ENCODE assay signal across 8 cellular contexts in the genomic region with DNA sequence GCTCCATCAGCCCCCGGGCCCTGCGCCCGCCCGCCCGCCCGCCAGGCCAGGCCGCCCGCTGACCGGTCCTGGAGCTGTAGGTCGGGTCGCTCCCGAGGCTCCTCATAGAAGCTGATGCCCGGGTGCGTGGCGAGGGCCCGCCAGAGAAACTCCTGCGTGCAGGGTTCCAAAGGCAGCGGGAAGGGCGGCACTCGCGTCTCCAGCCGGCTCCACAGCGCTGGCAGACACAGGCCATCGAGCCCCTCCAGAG. TPM values are rescaled to one million over a fixed set of nuclear protein-coding genes. Genes with fewer than 3 reads are reported as not detected.
A peak's percentile ranks its signal among the peaks of the same experiment; 100 is the strongest.
DNase-seq lines count a peak whose midpoint lies in the region; ATAC-seq and TF ChIP-seq lines count a peak whose summit lies in the region.

No MANE protein-coding gene starts in this region.

- peaks cover 2% of the 10 kb centered on the region for H3K36me3 Mint-ChIP-seq in IgD-negative memory B cell
- peaks cover 34% of the 10 kb centered on the region for H3K36me3 Mint-ChIP-seq in effector memory CD8-positive, alpha-beta T cell (ENCODE audit: insufficient read depth)
- H3K36me3 Mint-ChIP-seq in nephron (ENCODE audit: low read depth): peaks cover 18% of the 10 kb centered on the region

- no peaks in the 10 kb centered on the region for H3K27me3 Mint-ChIP-seq in IgD-negative memory B cell
- H3K27me3 Mint-ChIP-seq in effector memory CD8-positive, alpha-beta T cell: no peaks in the 10 kb centered on the region
- no peaks in the 10 kb centered on the region for H3K27me3 Mint-ChIP-seq in nephron (ENCODE audit: low read depth)

- no peak overlapping the region for H2AFZ ChIP-seq in ACC112 (ENCODE audit: low read length, unreplicated experiment)

- H3K27ac ChIP-seq in ACC112 (ENCODE audit: low read depth, low read length): no peak overlapping the region

- H3K79me2 ChIP-seq in ACC112 (ENCODE audit: control insufficient read depth, insufficient read depth, low read length, unreplicated experiment): peaks cover 51% of the 10 kb centered on the region

- H3K27ac Mint-ChIP-seq in IgD-negative memory B cell (peak overlapping the region; percentile 94 to 100 (median 98)), nephron (peak overlapping the region; percentile 81 to 90 (median 90))
- H3K27ac Mint-ChIP-seq in effector memory CD8-positive, alpha-beta T cell: peak overlapping the region; percentile 100

- H3K4me1 ChIP-seq in ACC112 (ENCODE audit: control insufficient read depth, insufficient read depth, low read length, unreplicated experiment): peaks cover 25% of the 10 kb centered on the region

- no peaks in the 10 kb centered on the region for H3K9me3 Mint-ChIP-seq in IgD-negative memory B cell
- no peaks in the 10 kb centered on the region for H3K9me3 Mint-ChIP-seq in effector memory CD8-positive, alpha-beta T cell
- H3K9me3 Mint-ChIP-seq in nephron: no peaks in the 10 kb centered on the region

- TF ChIP-seq CTCF in nephron (IDR thresholded peaks at IDR 0.05; ENCODE audit: unreplicated experiment in 3 of 3): no peak

- peaks cover 22 to 26% (median 24%) of the 10 kb centered on the region in 3 donors for H3K4me1 Mint-ChIP-seq in IgD-negative memory B cell
- peaks cover 29 to 48% of the 10 kb centered on the region in 2 donors for H3K4me1 Mint-ChIP-seq in effector memory CD8-positive, alpha-beta T cell (ENCODE audit: low read depth in 2 of 2)
- peaks cover 46% of the 10 kb centered on the region for H3K4me1 Mint-ChIP-seq in nephron

- peak overlapping the region; percentile 99 for H3K4me3 ChIP-seq in ACC112 (ENCODE audit: low read depth, low read length)

- no peaks in the 10 kb centered on the region for H3K36me3 ChIP-seq in ACC112 (ENCODE audit: insufficient read depth, low read length)

- H3K27me3 ChIP-seq in ACC112 (ENCODE audit: insufficient read depth, low read length): no peaks in the 10 kb centered on the region

- DNase-seq in effector memory CD8-positive, alpha-beta T cell: no peak
- DNase-seq in T-helper 9 cell: no peak
- DNase-seq in NK-92 treated with Interleukin-12 subunit alpha and Interleukin-12 subunit beta, amount 100 ng/mL, for 24 hours (lab: John Stamatoyannopoulos, UW): no peak
- DNase-seq in SIG-M5 (lab: John Stamatoyannopoulos, UW): no peak

- peak; percentile 27 for ATAC-seq in GM21390 (IDR thresholded peaks at IDR 0.05; ENCODE audit: unreplicated experiment)
- ATAC-seq in effector memory CD8-positive, alpha-beta T cell (replicated peaks): peak; percentile 24

- peak overlapping the region; percentile 93 to 100 (median 98) for H3K4me3 Mint-ChIP-seq in IgD-negative memory B cell
- peak overlapping the region; percentile 100 for H3K4me3 Mint-ChIP-seq in effector memory CD8-positive, alpha-beta T cell
- peak overlapping the region; percentile 96 to 97 (median 96) for H3K4me3 Mint-ChIP-seq in nephron

RNA-seq across cellular contexts. Expression of a gene that starts 0.2 kb away (rescaled TPM):
- 22.1 TPM for polyA plus RNA-seq in IgD-negative memory B cell

RNA-seq across cellular contexts. Expression of a gene that starts 0.4 kb away (rescaled TPM):
- polyA plus RNA-seq in IgD-negative memory B cell: 7.1 TPM
